In the genomic region with DNA sequence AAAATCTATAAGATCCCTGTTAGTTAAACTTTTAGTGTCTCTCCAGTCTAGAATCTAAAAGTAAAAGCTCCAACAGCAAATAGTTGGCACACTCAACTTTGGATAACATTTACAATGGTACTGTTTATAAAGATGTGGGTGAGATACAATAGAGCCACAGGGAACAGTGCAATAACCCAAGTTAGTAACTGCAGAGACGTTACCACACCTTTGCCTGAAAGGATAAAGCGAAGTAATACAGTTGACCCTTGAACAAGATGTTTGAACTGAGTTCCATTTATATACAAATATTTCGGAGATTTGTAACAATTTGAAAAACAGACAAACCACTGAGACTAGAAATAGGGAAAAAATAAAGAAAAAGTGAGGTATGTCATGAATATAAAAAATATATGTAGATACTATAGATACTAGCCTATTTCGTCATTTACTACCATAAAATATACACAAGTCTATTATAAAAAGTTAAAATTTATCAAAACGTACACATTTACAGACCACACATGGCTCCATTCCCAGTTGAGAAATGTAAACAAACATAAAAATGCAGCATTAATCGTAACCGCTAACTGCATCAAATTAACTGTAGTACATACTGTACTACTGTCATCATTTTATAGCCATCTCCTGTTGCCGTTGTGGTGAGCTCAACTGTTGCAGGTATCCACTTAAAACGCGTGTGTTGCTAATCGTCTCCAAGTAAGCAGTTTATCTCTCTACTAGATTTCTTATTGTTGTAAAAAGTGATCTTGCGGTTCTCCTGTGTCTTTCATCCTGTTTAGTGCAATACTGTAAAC, we compare ENCODE assay signal across 15 cellular contexts. TPM values are rescaled to one million over a fixed set of nuclear protein-coding genes. Genes with fewer than 3 reads are reported as not detected.
A peak's percentile ranks its signal among the peaks of the same experiment; 100 is the strongest.
DNase-seq lines count a peak whose midpoint lies in the region; ATAC-seq lines count a peak whose summit lies in the region.
"Had no signal": no experiment of that assay in that cellular context is flagged by ENCODE, and none has a peak within 500 bp of the region (broad histone marks: within the 10 kb centered on the region; RNA-seq: fewer than 3 reads in every experiment).

No MANE protein-coding gene starts in this region.

- ATAC-seq in GM21381 (IDR thresholded peaks at IDR 0.05; ENCODE audit: unreplicated experiment) (no peak), HG03521 (IDR thresholded peaks at IDR 0.05; ENCODE audit: unreplicated experiment) (no peak)

- DNase-seq in NCI-H748 (lab: John Stamatoyannopoulos, UW; ENCODE audit: unreplicated experiment) = peak; percentile 24
- DNase-seq in NCI-H748 treated with DMSO at 0.1 percent for 48 hours (lab: John Stamatoyannopoulos, UW) = no peak
- peak; percentile 86 for DNase-seq in amniotic epithelial cell (ENCODE audit: low read depth)
- peak; percentile 93 for DNase-seq in iris pigment epithelial cell (ENCODE audit: low read depth)
- DNase-seq in T-helper 2 cell = no peak
- no peak for DNase-seq in cardiac septum (ENCODE audit: low spot score)
- DNase-seq: GF-D8, Karpas-422, NCI-H1417 treated with DMSO at 0.1 percent for 48 hours, NCI-H1930, NCI-H82, PC-9, SW 1271 had no signal

- intact Hi-C loops in cardiac septum (cut with DNase I) = no loop called here

RNA-seq across cellular contexts. Expression of gene HIF1A, which starts 56.5 kb away (rescaled TPM):
- 73.2 TPM for total RNA-seq in cardiac septum

Comparison
In these comparisons a context has a peak if more than half of its experiments do, and no peak if none do; other contexts are left out.
1. DNase-seq: peak in NCI-H748 (single experiment), amniotic epithelial cell (single experiment) and iris pigment epithelial cell (single experiment); none in NCI-H748 treated with DMSO at 0.1 percent for 48 hours (single experiment), T-helper 2 cell (0 of 5) and cardiac septum (single experiment).